ENCODE assay signal across 23 cellular contexts in the genomic region with DNA sequence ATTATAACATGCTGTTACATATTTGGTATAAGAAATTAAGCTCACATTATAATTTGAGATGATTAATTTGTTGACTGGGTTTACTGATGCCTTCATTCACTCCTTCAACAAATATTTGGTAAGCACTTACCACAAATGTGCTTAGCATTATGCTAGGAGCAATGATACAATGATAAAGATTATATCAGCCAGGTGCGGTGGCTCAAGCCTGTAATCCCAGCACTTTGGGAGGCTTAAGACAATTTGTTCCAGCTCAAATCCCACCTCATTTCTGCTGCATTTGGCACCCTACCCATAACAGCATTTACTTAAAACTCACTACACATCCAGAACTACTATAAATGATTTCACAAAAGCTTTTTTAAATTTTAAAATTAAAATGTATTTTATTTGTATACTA.
"Had no signal": no experiment of that assay in that cellular context is flagged by ENCODE, and none has a peak within 500 bp of the region (broad histone marks: within the 10 kb centered on the region; RNA-seq: fewer than 3 reads in every experiment).

No MANE protein-coding gene starts in this region.

- H3K4me1 Mint-ChIP-seq: immature natural killer cell had no signal

- H3K27me3 Mint-ChIP-seq: natural killer cell treated with Interleukin-12 subunit alpha and Interleukin-12 subunit beta and Interleukin-15 and Interleukin-18, amount 100 ng/mL, for 72 hours; progenitor cell of endocrine pancreas had no signal

- H3K9me3 Mint-ChIP-seq: natural killer cell treated with Interleukin-12 subunit alpha and Interleukin-12 subunit beta and Interleukin-15 and Interleukin-18, amount 100 ng/mL, for 72 hours had no signal

- H3K27ac Mint-ChIP-seq: immature natural killer cell; natural killer cell treated with Interleukin-12 subunit alpha and Interleukin-12 subunit beta and Interleukin-15 and Interleukin-18, amount 100 ng/mL, for 72 hours; progenitor cell of endocrine pancreas had no signal

- H3K4me3 Mint-ChIP-seq: immature natural killer cell; natural killer cell treated with Interleukin-12 subunit alpha and Interleukin-12 subunit beta and Interleukin-15 and Interleukin-18, amount 100 ng/mL, for 72 hours had no signal

- H3K36me3 Mint-ChIP-seq: natural killer cell treated with Interleukin-12 subunit alpha and Interleukin-12 subunit beta and Interleukin-15 and Interleukin-18, amount 100 ng/mL, for 72 hours had no signal

- H3K27me3 ChIP-seq: foreskin keratinocyte, pancreas, stomach, transverse colon had no signal

- H3K36me3 ChIP-seq: pancreas, stomach, thoracic aorta, transverse colon had no signal

- ATAC-seq: foreskin keratinocyte; left cardiac atrium; left ventricle myocardium superior; natural killer cell treated with Interleukin-12 subunit alpha and Interleukin-12 subunit beta and Interleukin-15 and Interleukin-18, amount 100 ng/mL, for 72 hours; pancreas; right cardiac atrium had no signal

- H3K4me1 ChIP-seq: foreskin keratinocyte, pancreas, stomach, transverse colon had no signal

- H3K4me3 ChIP-seq: lung, pancreas, stomach, thoracic aorta, transverse colon had no signal

- H3K9me3 ChIP-seq: pancreas, thoracic aorta, transverse colon had no signal

- FAIRE-seq: endothelial cell of umbilical vein, kidney, pancreas, small intestine had no signal

- H3K27ac ChIP-seq: foreskin keratinocyte, pancreas, stomach, thoracic aorta, transverse colon had no signal

- DNase-seq: dermis blood vessel endothelial cell; erythroblast; foreskin keratinocyte; immature natural killer cell; kidney; left cardiac atrium; left ventricle myocardium superior; mesenchymal stem cell; midbrain; occipital lobe; pancreas; right cardiac atrium; small intestine; stimulated activated CD4-positive, alpha-beta T cell treated with anti-CD3 and anti-CD28 coated beads, Interleukin-12 subunit alpha, Interleukin-12 subunit beta, amount 100 ng/mL, for 4 hours; stimulated activated naive CD4-positive, alpha-beta T cell; stomach; substantia nigra; transverse colon had no signal
